Comparison of ENCODE assay signal across 1 cellular context in genomic region chr19:11138659-11139526, GRCh38.
TF ChIP-seq lines count a peak whose summit lies in the region.

No MANE protein-coding gene starts in this region.

TF ChIP-seq in HCT116, 20 proteins besides CTCF, POLR2A, EP300 and RAD21 (continued from another document):
- TF ChIP-seq CEBPB (IDR thresholded peaks at IDR 0.05; ENCODE audit: low read depth): no peak
- TF ChIP-seq SP1 (IDR thresholded peaks at IDR 0.05; ENCODE audit: low read depth): peak; percentile 56
- TF ChIP-seq CBX3 (IDR thresholded peaks at IDR 0.05; ENCODE audit: low read depth): no peak
- TF ChIP-seq YY1 (IDR thresholded peaks at IDR 0.05; ENCODE audit: extremely low read depth, insufficient replicate concordance, low read depth, low read length): no peak
- TF ChIP-seq ZNF274 (IDR thresholded peaks at IDR 0.05; ENCODE audit: low read depth, low read length): no peak
- no peak for TF ChIP-seq EZH2 (IDR thresholded peaks at IDR 0.05)
- no peak; the same call in 1 of the 2 replicates for TF ChIP-seq POLR2AphosphoS5 (IDR thresholded peaks at IDR 0.05; ENCODE audit: low read depth, low read length)
- peak; percentile 60 for TF ChIP-seq JUND (IDR thresholded peaks at IDR 0.05)
- no peak for TF ChIP-seq ZFX (IDR thresholded peaks at IDR 0.05)
- no peak for TF ChIP-seq ELF1 (IDR thresholded peaks at IDR 0.05; ENCODE audit: borderline replicate concordance, low read depth)
- no peak for TF ChIP-seq ZBTB33 (IDR thresholded peaks at IDR 0.05; ENCODE audit: extremely low read depth, insufficient replicate concordance, low read length)
